In the genomic region with DNA sequence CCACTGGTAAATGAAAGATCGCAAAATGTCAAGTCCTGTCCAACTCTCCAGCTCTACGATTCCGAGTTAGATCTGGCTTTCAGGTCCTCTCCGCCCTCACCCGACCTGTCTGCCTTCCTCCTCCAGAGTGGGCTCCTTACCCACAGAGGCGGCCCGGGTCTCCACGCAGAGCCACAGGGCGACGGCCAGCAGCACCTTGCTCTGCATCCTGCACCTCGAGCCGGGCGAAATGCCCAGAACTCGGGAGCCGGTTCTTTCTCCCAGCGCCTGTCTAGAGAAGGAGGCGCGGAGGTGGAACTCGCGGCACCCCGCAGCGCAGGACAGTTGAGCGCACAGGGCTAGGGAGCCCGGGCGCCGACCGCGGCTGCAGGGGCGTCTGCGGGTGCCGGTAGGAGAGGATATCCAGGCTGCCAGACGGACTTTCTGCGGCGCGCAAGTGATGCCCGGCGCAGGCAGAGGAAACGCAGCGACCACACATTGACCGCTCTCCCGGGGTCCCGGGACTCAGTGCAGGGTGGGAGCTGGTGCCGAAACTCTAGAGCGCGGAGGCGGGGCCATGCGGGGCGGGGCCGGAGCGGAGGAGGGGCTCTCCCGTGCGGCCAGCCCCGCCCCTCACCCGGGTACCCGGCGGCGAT, we compare ENCODE assay signal across 8 cellular contexts. TPM values are rescaled to one million over a fixed set of nuclear protein-coding genes. Genes with fewer than 3 reads are reported as not detected.
A peak's percentile ranks its signal among the peaks of the same experiment; 100 is the strongest.
DNase-seq lines count a peak whose midpoint lies in the region; ATAC-seq, FAIRE-seq and TF ChIP-seq lines count a peak whose summit lies in the region.

A gene (minus strand): TSS at position 509 of the 635 bp plus-strand sequence. CDS start 302 bp downstream, at position 207.

- no peak within 1 kb of the TSS for H2BK15ac ChIP-seq in H1 (ENCODE audit: low read length)

- ATAC-seq in stimulated activated naive CD8-positive, alpha-beta T cell treated with anti-CD3 and anti-CD28 coated beads, Interleukin-15, amount 100 ng/mL, for 72 hours: no peak
- no peak for ATAC-seq in stimulated activated naive CD8-positive, alpha-beta T cell treated with anti-CD3 and anti-CD28 coated beads, Interleukin-15, Interleukin-2, amounts not matched to agents 100 U/mL and 50 U/mL, for 24 hours
- ATAC-seq in HG03378 (IDR thresholded peaks at IDR 0.05; ENCODE audit: unreplicated experiment) (no peak), GM21367 (IDR thresholded peaks at IDR 0.05; ENCODE audit: unreplicated experiment) (no peak)

- no peak within 1 kb of the TSS for H3K27ac Mint-ChIP-seq in stimulated activated naive CD8-positive, alpha-beta T cell treated with anti-CD3 and anti-CD28 coated beads, Interleukin-15, amount 100 ng/mL, for 72 hours

- peak within 1 kb of the TSS; percentile 78 for H3K56ac ChIP-seq in H1 (replicated peaks; ENCODE audit: insufficient read length, low read depth, low read length)

- H2BK120ac ChIP-seq in H1 (replicated peaks; ENCODE audit: low read depth, low read length): peak within 1 kb of the TSS; percentile 88

- H3K4ac ChIP-seq in H1 (replicated peaks; ENCODE audit: insufficient read length, low read depth, low read length): peak within 1 kb of the TSS; percentile 92

- H3K9me3 ChIP-seq in H1 (ENCODE audit: insufficient read depth in 2 of 2, low read depth in 1 of 2, low read length in 1 of 2) (no peaks in the 10 kb centered on the region), mesodermal cell (ENCODE audit: control insufficient read depth, low read length) (no peaks in the 10 kb centered on the region), vagina (no peaks in the 10 kb centered on the region)

- H3K36me3 ChIP-seq in H1 (ENCODE audit: control insufficient read depth in 2 of 4, insufficient read depth in 4 of 4, low read length in 3 of 4): peaks cover 0 to 2% (median under 1%) of the 10 kb centered on the region in 4 experiments; a peak in 2 of 8 replicates
- peaks cover 11% of the 10 kb centered on the region for H3K36me3 ChIP-seq in mesodermal cell (ENCODE audit: control insufficient read depth, insufficient read depth, low read length)
- H3K36me3 ChIP-seq in vagina: no peaks in the 10 kb centered on the region

- peaks cover 0 to 6% (median 0%) of the 10 kb centered on the region in 4 experiments; a peak in 3 of 7 replicates for H3K27me3 ChIP-seq in H1 (replicated peaks in 1 of 4; ENCODE audit: control insufficient read depth in 3 of 4, extremely low read depth in 1 of 4, insufficient read depth in 3 of 4, low read length in 3 of 4)
- H3K27me3 ChIP-seq in vagina: no peaks in the 10 kb centered on the region

- no peak for TF ChIP-seq CTCF in H1 (IDR thresholded peaks at IDR 0.05; ENCODE audit: control extremely low read depth in 1 of 3, insufficient read depth in 1 of 3, low read depth in 1 of 3, low read length in 3 of 3)
- TF ChIP-seq CTCF in vagina (IDR thresholded peaks at IDR 0.05): no peak

- no peak within 1 kb of the TSS for H2BK20ac ChIP-seq in H1 (ENCODE audit: low read length)

- no peak for DNase-seq in stimulated activated naive CD8-positive, alpha-beta T cell treated with anti-CD3 and anti-CD28 coated beads, Interleukin-15, amount 100 ng/mL, for 72 hours
- no peak for DNase-seq in stimulated activated naive CD8-positive, alpha-beta T cell treated with anti-CD3 and anti-CD28 coated beads, Interleukin-15, Interleukin-2, amounts not matched to agents 100 U/mL and 50 U/mL, for 24 hours
- peak in 1 of 2 experiments; percentile 91 for DNase-seq in H1 (ENCODE audit: low read depth in 1 of 2, low spot score in 2 of 2)
- no peak for DNase-seq in vagina (ENCODE audit: extremely low spot score in 2 of 2)
- DNase-seq in midbrain (lab: John Stamatoyannopoulos, UW): no peak

- H3K4me3 Mint-ChIP-seq in stimulated activated naive CD8-positive, alpha-beta T cell treated with anti-CD3 and anti-CD28 coated beads, Interleukin-15, amount 100 ng/mL, for 72 hours: peak within 1 kb of the TSS; percentile 55 to 70

- TF ChIP-seq POLR2A in H1 (IDR thresholded peaks at IDR 0.05; ENCODE audit: control extremely low read depth in 1 of 2, low read depth in 2 of 2, low read length in 2 of 2) (peak in 1 of 2 experiments; percentile 84; a peak in 2 of 3 replicates), vagina (IDR thresholded peaks at IDR 0.05) (peak in 1 of 2 donors; percentile 36)

- no peak within 1 kb of the TSS; the same call in 1 of the 2 replicates for H2BK12ac ChIP-seq in H1 (ENCODE audit: low read depth, low read length)

- 1% methylated on average over 34 of the region's 57 CpGs; no CpG with 5 or more reads in 1 of the 2 experiments for WGBS in H1 (ENCODE audit: extremely low coverage in 1 of 2, insufficient coverage in 1 of 2, insufficient read length in 1 of 2, insufficient replicate concordance in 2 of 2, low coverage in 1 of 2, low lambda C conversion rate in 2 of 2, missing lambda C conversion rate in 1 of 2), 2 experiments
- 1% methylated on average over 35 to 37 of the region's 57 CpGs for WGBS in mesodermal cell (ENCODE audit: insufficient coverage in 2 of 2), 2 experiments

- peak within 1 kb of the TSS; percentile 84 for H3K18ac ChIP-seq in H1 (ENCODE audit: extremely low read depth, low read length)

- CTCF ChIA-PET in H1 (lab: Charles Lee; ENCODE audit: partially characterized antibody): interaction anchor here (0.6 to 4.2 kb wide), 4 partner anchors 60 to 303 kb away, joined by 3 to 23 read pairs (median 6); no protein-coding TSS in a partner anchor

- H4K20me1 ChIP-seq in H1 (replicated peaks in 1 of 2; ENCODE audit: control insufficient read depth in 1 of 2, insufficient read depth in 2 of 2, low read length in 2 of 2): peaks cover 7 to 12% of the 10 kb centered on the region in 2 experiments

- H3K14ac ChIP-seq in H1 (ENCODE audit: insufficient read length): no peak within 1 kb of the TSS

- POLR2A ChIA-PET in H1 (lab: Charles Lee; ENCODE audit: partially characterized antibody): interaction anchor here (0.7 to 1.8 kb wide), 12 partner anchors 8 to 307 kb away, joined by 3 to 5 read pairs (median 3); no protein-coding TSS in a partner anchor

- no peak for TF ChIP-seq EP300 in H1 (IDR thresholded peaks at IDR 0.05; ENCODE audit: borderline replicate concordance in 1 of 2, low read depth in 2 of 2, low read length in 2 of 2)

- H3K23me2 ChIP-seq in H1 (ENCODE audit: low read depth, low read length): peaks cover 13% of the 10 kb centered on the region

- no peak for TF ChIP-seq RAD21 in H1 (IDR thresholded peaks at IDR 0.05 in 1 of 2, conservative IDR thresholded peaks at IDR 0.05 in 1 of 2; ENCODE audit: low read depth in 2 of 2, low read length in 2 of 2)

- H3K9ac ChIP-seq in H1 (replicated peaks in 1 of 4; ENCODE audit: extremely low read depth in 1 of 4, low read depth in 3 of 4, low read length in 3 of 4): peak within 1 kb of the TSS; percentile 29 to 68 (median 53); a peak in 6 of 7 replicates

- H2AK5ac ChIP-seq in H1 (ENCODE audit: low read depth, low read length): no peak within 1 kb of the TSS; the same call in 1 of the 2 replicates

- H3K23ac ChIP-seq in H1 (ENCODE audit: insufficient read length): no peak within 1 kb of the TSS

- H4K91ac ChIP-seq in H1 (replicated peaks; ENCODE audit: insufficient read length, low read length): peak within 1 kb of the TSS; percentile 88

- H3K4me3 ChIP-seq in H1 (ENCODE audit: extremely low read depth in 1 of 4, insufficient read depth in 2 of 4, low read depth in 3 of 4, low read length in 4 of 4) (peak within 1 kb of the TSS; percentile 57 to 92 (median 84)), mesodermal cell (ENCODE audit: extremely low read depth, insufficient read depth, low read length, poor library complexity, severe bottlenecking) (peak within 1 kb of the TSS; percentile 92), vagina (peak within 1 kb of the TSS; percentile 43)

- H3K4me1 ChIP-seq in H1 (replicated peaks in 1 of 4; ENCODE audit: control insufficient read depth in 3 of 4, insufficient read depth in 4 of 4, low read length in 3 of 4) (peaks cover 0 to 8% (median 4%) of the 10 kb centered on the region in 4 experiments; a peak in 3 of 7 replicates), mesodermal cell (ENCODE audit: control insufficient read depth, insufficient read depth, low read length, poor library complexity, severe bottlenecking) (peaks cover 10% of the 10 kb centered on the region), vagina (peaks cover 17% of the 10 kb centered on the region)

- peaks cover 54% of the 10 kb centered on the region for H3K27me3 Mint-ChIP-seq in stimulated activated naive CD8-positive, alpha-beta T cell treated with anti-CD3 and anti-CD28 coated beads, Interleukin-15, amount 100 ng/mL, for 72 hours

- peak within 1 kb of the TSS; percentile 93 to 97 for H3K4me2 ChIP-seq in H1 (ENCODE audit: insufficient read depth in 1 of 2, low read depth in 2 of 2, low read length in 2 of 2)

- no peak within 1 kb of the TSS for H4K5ac ChIP-seq in H1 (ENCODE audit: insufficient read length, low read depth, low read length)

- intact Hi-C loops in vagina (cut with DNase I): no loop called here

- FAIRE-seq in H1 (lab: Jason Lieb, UNC): no peak

- 0 out of 2 replicates have a peak within 1 kb of the TSS, but pooled peaks have one; percentile 19 for H2BK5ac ChIP-seq in H1 (ENCODE audit: low read depth, low read length)

- no peaks in the 10 kb centered on the region for H3K9me3 Mint-ChIP-seq in stimulated activated naive CD8-positive, alpha-beta T cell treated with anti-CD3 and anti-CD28 coated beads, Interleukin-15, amount 100 ng/mL, for 72 hours

- H2AFZ ChIP-seq in H1 (ENCODE audit: low read length): no peak within 1 kb of the TSS

- peaks cover 13 to 51% of the 10 kb centered on the region in 2 experiments for H3K79me2 ChIP-seq in H1 (ENCODE audit: control insufficient read depth in 1 of 2, insufficient read depth in 2 of 2, low read length in 2 of 2)

- H3K4me1 Mint-ChIP-seq in stimulated activated naive CD8-positive, alpha-beta T cell treated with anti-CD3 and anti-CD28 coated beads, Interleukin-15, amount 100 ng/mL, for 72 hours: peaks cover 15% of the 10 kb centered on the region

- H4K8ac ChIP-seq in H1 (ENCODE audit: extremely low read depth, insufficient read depth, low read length): peak within 1 kb of the TSS; percentile 36

- H3K27ac ChIP-seq in H1 (ENCODE audit: low read depth, low read length) (no peak within 1 kb of the TSS), mesodermal cell (ENCODE audit: low read depth, low read length, severe bottlenecking) (peak within 1 kb of the TSS; percentile 44), vagina (peak within 1 kb of the TSS; percentile 20)

- peaks cover 3% of the 10 kb centered on the region; the same call in 1 of the 2 replicates for H3K79me1 ChIP-seq in H1 (ENCODE audit: low read depth, low read length)

RNA-seq across cellular contexts. Expression of the gene that starts here (rescaled TPM):
- total RNA-seq in H1 (2021; fragmentation: NEBNext Ultra II Directional; extraction: Animal tissue kit (Norgen Biotek cat#: 25700)): 98.1 and 106 TPM in 2 replicates
- polyA plus RNA-seq in H1 (2011; rRNA removed): 29.1 and 69.3 TPM in 2 replicates
- polyA plus RNA-seq in H1 (2011; cell fraction: cytosol; rRNA removed): 48.9 TPM
- 50.2 TPM for polyA plus RNA-seq in H1 (2011; cell fraction: nucleus; rRNA removed)
- 94.9 to 122 TPM (median 103 TPM) in 4 replicates for polyA plus RNA-seq in H1 (2012, experiment 1 of 2)
- 6.2 TPM for polyA plus RNA-seq in H1 (2012, experiment 2 of 2)
- polyA plus RNA-seq in H1 (2013, experiment 1 of 2): 212 TPM
- 178 TPM for polyA plus RNA-seq in H1 (2013, experiment 2 of 2)
- 140 and 291 TPM in 2 replicates for polyA minus RNA-seq in H1 (2011; rRNA and poly(A)+ RNA removed)
- polyA minus RNA-seq in H1 (2011; cell fraction: cytosol; rRNA and poly(A)+ RNA removed): 70.8 TPM
- polyA minus RNA-seq in H1 (2011; cell fraction: nucleus; rRNA and poly(A)+ RNA removed): 87.0 TPM
- 365 TPM for polyA plus RNA-seq in mesodermal cell (2013, experiment 1 of 2)
- 313 TPM for polyA plus RNA-seq in mesodermal cell (2013, experiment 2 of 2)
- 19.4 TPM for total RNA-seq in vagina
